Comparison of ENCODE assay signal across 8 cellular contexts in genomic region chr14:81169711-81170103, GRCh38. TPM values are rescaled to one million over a fixed set of nuclear protein-coding genes. Genes with fewer than 3 reads are reported as not detected.
DNase-seq lines count a peak whose midpoint lies in the region; ATAC-seq and TF ChIP-seq lines count a peak whose summit lies in the region.

No MANE protein-coding gene starts in this region.

- peak overlapping the region; percentile 80 for H3K4me2 ChIP-seq in DOHH2 (ENCODE audit: low read length)

- intact Hi-C loops in activated T-helper 1 cell treated with anti-CD3 and anti-CD28 coated beads, Interleukin-12 subunit alpha, Interleukin-12 subunit beta, Interleukin-2, Interleukin-4 antibody, amounts not matched to agents 30 ng/mL and 10 ng/mL and 1 ng/mL, durations not matched to agents 14 hours and 24 hours and 36 hours (cut with micrococcal nuclease), result loop anchor here (1.0 to 10.0 kb wide), 11 partner anchors 16 to 585 kb away; partner anchors contain the start of genes CEP128 and SEL1L

- no peaks in the 10 kb centered on the region for H3K9me3 ChIP-seq in DOHH2 (ENCODE audit: control insufficient read depth, insufficient read depth, low read length)
- no peaks in the 10 kb centered on the region for H3K9me3 ChIP-seq in neuron (ENCODE audit: low read length)

- H3K9me2 ChIP-seq in DOHH2 (replicated peaks; ENCODE audit: control insufficient read depth, low read length), result no peaks in the 10 kb centered on the region

- peak; percentile 10 for ATAC-seq in GM19467 (IDR thresholded peaks at IDR 0.05; ENCODE audit: unreplicated experiment)

- H3K4me3 Mint-ChIP-seq in activated T-helper 1 cell treated with anti-CD3 and anti-CD28 coated beads, Interleukin-12 subunit alpha, Interleukin-12 subunit beta, Interleukin-2, Interleukin-4 antibody, amounts not matched to agents 30 ng/mL and 10 ng/mL and 1 ng/mL, durations not matched to agents 14 hours and 24 hours and 36 hours, result peak overlapping the region; percentile 89

- H2AFZ ChIP-seq in neuron (ENCODE audit: low read depth, low read length), result peak overlapping the region; percentile 60

- peak in 1 of 2 experiments; percentile 46 for DNase-seq in HL-60 (ENCODE audit: low read depth in 1 of 2, low spot score in 1 of 2)
- no peak for DNase-seq in activated T-helper 1 cell treated with anti-CD3 and anti-CD28 coated beads, Interleukin-12 subunit alpha, Interleukin-12 subunit beta, Interleukin-2, Interleukin-4 antibody, amounts not matched to agents 30 ng/mL and 10 ng/mL and 1 ng/mL, durations not matched to agents 14 hours and 24 hours and 36 hours (ENCODE audit: low spot score)
- peak; percentile 8 for DNase-seq in glomerular visceral epithelial cell (ENCODE audit: extremely low spot score)
- DNase-seq in activated effector memory CD4-positive, alpha-beta T cell treated with anti-CD3 and anti-CD28 coated beads, Interleukin-2, amount 50 U/mL, for 16 hours, result no peak
- no peak for DNase-seq in foreskin melanocyte

- H3K4me3 ChIP-seq in DOHH2 (ENCODE audit: low read length) (peak overlapping the region; percentile 76), HL-60 (replicated peaks; ENCODE audit: insufficient read depth, low read length) (peak overlapping the region; percentile 55), neuron (ENCODE audit: low read length) (peak overlapping the region; percentile 61)

- no peaks in the 10 kb centered on the region for H4K20me1 ChIP-seq in DOHH2 (ENCODE audit: control insufficient read depth, insufficient read depth, low read depth, low read length)

- H3K27ac ChIP-seq in DOHH2 (ENCODE audit: low read depth, low read length) (no peak overlapping the region; the same call in 1 of the 2 replicates), HL-60 (replicated peaks) (peak overlapping the region; percentile 85)

- H3K27ac Mint-ChIP-seq in activated T-helper 1 cell treated with anti-CD3 and anti-CD28 coated beads, Interleukin-12 subunit alpha, Interleukin-12 subunit beta, Interleukin-2, Interleukin-4 antibody, amounts not matched to agents 30 ng/mL and 10 ng/mL and 1 ng/mL, durations not matched to agents 14 hours and 24 hours and 36 hours, result peak overlapping the region; percentile 94

- no peaks in the 10 kb centered on the region for H3K27me3 Mint-ChIP-seq in activated T-helper 1 cell treated with anti-CD3 and anti-CD28 coated beads, Interleukin-12 subunit alpha, Interleukin-12 subunit beta, Interleukin-2, Interleukin-4 antibody, amounts not matched to agents 30 ng/mL and 10 ng/mL and 1 ng/mL, durations not matched to agents 14 hours and 24 hours and 36 hours (ENCODE audit: insufficient read depth)

- H3K4me1 ChIP-seq in DOHH2 (ENCODE audit: control insufficient read depth, low read length), result peaks cover 53% of the 10 kb centered on the region
- peaks cover 4% of the 10 kb centered on the region for H3K4me1 ChIP-seq in neuron (ENCODE audit: insufficient read depth, low read length)

- H3K4me1 Mint-ChIP-seq in activated T-helper 1 cell treated with anti-CD3 and anti-CD28 coated beads, Interleukin-12 subunit alpha, Interleukin-12 subunit beta, Interleukin-2, Interleukin-4 antibody, amounts not matched to agents 30 ng/mL and 10 ng/mL and 1 ng/mL, durations not matched to agents 14 hours and 24 hours and 36 hours (ENCODE audit: low read depth), result peaks cover 44% of the 10 kb centered on the region

- no peaks in the 10 kb centered on the region for H3K9me3 Mint-ChIP-seq in activated T-helper 1 cell treated with anti-CD3 and anti-CD28 coated beads, Interleukin-12 subunit alpha, Interleukin-12 subunit beta, Interleukin-2, Interleukin-4 antibody, amounts not matched to agents 30 ng/mL and 10 ng/mL and 1 ng/mL, durations not matched to agents 14 hours and 24 hours and 36 hours

- peaks cover 16% of the 10 kb centered on the region for H3F3A ChIP-seq in DOHH2 (ENCODE audit: control insufficient read depth, insufficient read depth)

- H3K36me3 ChIP-seq in DOHH2 (ENCODE audit: control insufficient read depth, low read length) (no peaks in the 10 kb centered on the region), neuron (ENCODE audit: insufficient read depth, low read length) (no peaks in the 10 kb centered on the region)

- H3K27me3 ChIP-seq in DOHH2 (ENCODE audit: control insufficient read depth, low read length), result no peaks in the 10 kb centered on the region
- H3K27me3 ChIP-seq in HL-60 (ENCODE audit: insufficient read depth, poor library complexity, severe bottlenecking), result no peaks in the 10 kb centered on the region
- no peaks in the 10 kb centered on the region for H3K27me3 ChIP-seq in neuron (ENCODE audit: insufficient read depth, low read length)

- TF ChIP-seq CTCF in DOHH2 (IDR thresholded peaks at IDR 0.05; ENCODE audit: low read depth, low read length, poor library complexity, severe bottlenecking) (no peak), HL-60 (IDR thresholded peaks at IDR 0.05; ENCODE audit: insufficient read depth, low read length) (no peak)

- H3K79me2 ChIP-seq in DOHH2 (ENCODE audit: control insufficient read depth, low read length), result no peaks in the 10 kb centered on the region

- H3K36me3 Mint-ChIP-seq in activated T-helper 1 cell treated with anti-CD3 and anti-CD28 coated beads, Interleukin-12 subunit alpha, Interleukin-12 subunit beta, Interleukin-2, Interleukin-4 antibody, amounts not matched to agents 30 ng/mL and 10 ng/mL and 1 ng/mL, durations not matched to agents 14 hours and 24 hours and 36 hours (ENCODE audit: low read depth), result peaks cover 2% of the 10 kb centered on the region

RNA-seq across cellular contexts. Expression of gene GTF2A1, which starts 51.1 kb away (rescaled TPM):
- total RNA-seq in activated T-helper 1 cell treated with anti-CD3 and anti-CD28 coated beads, Interleukin-12 subunit alpha, Interleukin-12 subunit beta, Interleukin-2, Interleukin-4 antibody, amounts not matched to agents 30 ng/mL and 10 ng/mL and 1 ng/mL, durations not matched to agents 14 hours and 24 hours and 36 hours, result 41.0 and 42.7 TPM in 2 replicates
